In genomic region chr5:37088041-37088440, GRCh38 we compare ENCODE assay signal across 32 cellular contexts.
"Had no signal": no experiment of that assay in that cellular context is flagged by ENCODE, and none has a peak within 500 bp of the region (broad histone marks: within the 10 kb centered on the region; RNA-seq: fewer than 3 reads in every experiment).

No MANE protein-coding gene starts in this region.

- H3K4me1 Mint-ChIP-seq: activated CD4-positive, alpha-beta T cell treated with anti-CD3 and anti-CD28 coated beads for 36 hours; activated CD8-positive, alpha-beta memory T cell treated with anti-CD3 and anti-CD28 coated beads, Interleukin-2, amount 10 ng/mL, durations not matched to agents 7 days and 5 days; activated naive CD4-positive, alpha-beta T cell treated with anti-CD3 and anti-CD28 coated beads, Interleukin-2, amount 50 U/mL, for 24 hours; activated naive CD8-positive, alpha-beta T cell treated with anti-CD3 and anti-CD28 coated beads for 36 hours; activated naive CD8-positive, alpha-beta T cell treated with anti-CD3 and anti-CD28 coated beads, Interleukin-2, amount 50 U/mL, for 24 hours; brain; T-helper 17 cell had no signal

- H3K9me3 Mint-ChIP-seq: activated CD4-positive, alpha-beta memory T cell treated with anti-CD3 and anti-CD28 coated beads for 36 hours; activated naive CD4-positive, alpha-beta T cell treated with anti-CD3 and anti-CD28 coated beads for 36 hours; activated naive CD4-positive, alpha-beta T cell treated with anti-CD3 and anti-CD28 coated beads, Interleukin-2, amount 50 U/mL, for 24 hours; activated naive CD8-positive, alpha-beta T cell treated with anti-CD3 and anti-CD28 coated beads for 36 hours; activated naive CD8-positive, alpha-beta T cell treated with anti-CD3 and anti-CD28 coated beads, Interleukin-2, amount 50 U/mL, for 24 hours had no signal

- H3K27ac Mint-ChIP-seq: activated CD4-positive, alpha-beta memory T cell treated with anti-CD3 and anti-CD28 coated beads for 36 hours; activated CD4-positive, alpha-beta T cell treated with anti-CD3 and anti-CD28 coated beads for 36 hours; activated CD4-positive, alpha-beta T cell treated with anti-CD3 and anti-CD28 coated beads, Interleukin-2, amount 10 ng/mL, durations not matched to agents 24 days and 14 days; activated CD8-positive, alpha-beta memory T cell treated with anti-CD3 and anti-CD28 coated beads, Interleukin-2, amount 10 ng/mL, durations not matched to agents 7 days and 5 days; activated CD8-positive, alpha-beta T cell treated with anti-CD3 and anti-CD28 coated beads, Interleukin-2, amount 10 ng/mL, durations not matched to agents 7 days and 5 days; activated naive CD4-positive, alpha-beta T cell treated with anti-CD3 and anti-CD28 coated beads for 36 hours; activated naive CD4-positive, alpha-beta T cell treated with anti-CD3 and anti-CD28 coated beads, Interleukin-2, amount 50 U/mL, for 24 hours; activated naive CD8-positive, alpha-beta T cell treated with anti-CD3 and anti-CD28 coated beads for 36 hours; activated naive CD8-positive, alpha-beta T cell treated with anti-CD3 and anti-CD28 coated beads, Interleukin-2, amount 50 U/mL, for 24 hours; activated T-helper 1 cell treated with anti-CD3 and anti-CD28 coated beads, Interleukin-12 subunit alpha, Interleukin-12 subunit beta, Interleukin-2, Interleukin-4 antibody, amounts not matched to agents 30 ng/mL and 10 ng/mL and 1 ng/mL, durations not matched to agents 14 hours and 24 hours and 36 hours; activated T-helper 2 cell treated with anti-CD3 and anti-CD28 coated beads, Interferon-gamma antibody, Interleukin-2, Interleukin-4, amounts not matched to agents 10 μg/mL and 5 μg/mL and 100 μg/mL, durations not matched to agents 14 hours and 24 hours and 36 hours; brain; T-helper 17 cell; T-helper 2 cell treated with Interferon-gamma antibody and Interleukin-4, amounts not matched to agents 5 μg/mL and 100 μg/mL, for 36 hours had no signal

- H3K36me3 ChIP-seq: adrenal gland, breast epithelium, cardiac muscle cell, colonic mucosa had no signal

- H3K4me3 Mint-ChIP-seq: activated CD4-positive, alpha-beta memory T cell treated with anti-CD3 and anti-CD28 coated beads for 36 hours; activated CD4-positive, alpha-beta T cell treated with anti-CD3 and anti-CD28 coated beads for 36 hours; activated CD4-positive, alpha-beta T cell treated with anti-CD3 and anti-CD28 coated beads, Interleukin-2, amount 10 ng/mL, durations not matched to agents 24 days and 14 days; activated CD8-positive, alpha-beta memory T cell treated with anti-CD3 and anti-CD28 coated beads, Interleukin-2, amount 10 ng/mL, durations not matched to agents 7 days and 5 days; activated CD8-positive, alpha-beta T cell treated with anti-CD3 and anti-CD28 coated beads, Interleukin-2, amount 10 ng/mL, durations not matched to agents 7 days and 5 days; activated naive CD4-positive, alpha-beta T cell treated with anti-CD3 and anti-CD28 coated beads for 36 hours; activated naive CD4-positive, alpha-beta T cell treated with anti-CD3 and anti-CD28 coated beads, Interleukin-2, amount 50 U/mL, for 24 hours; activated naive CD8-positive, alpha-beta T cell treated with anti-CD3 and anti-CD28 coated beads for 36 hours; activated naive CD8-positive, alpha-beta T cell treated with anti-CD3 and anti-CD28 coated beads, Interleukin-2, amount 50 U/mL, for 24 hours; activated T-helper 1 cell treated with anti-CD3 and anti-CD28 coated beads, Interleukin-12 subunit alpha, Interleukin-12 subunit beta, Interleukin-2, Interleukin-4 antibody, amounts not matched to agents 30 ng/mL and 10 ng/mL and 1 ng/mL, durations not matched to agents 14 hours and 24 hours and 36 hours; brain; T-helper 17 cell; T-helper 2 cell treated with Interferon-gamma antibody and Interleukin-4, amounts not matched to agents 5 μg/mL and 100 μg/mL, for 36 hours had no signal

- H3K4me3 ChIP-seq: adrenal gland, ascending aorta, breast epithelium, cardiac muscle cell, colonic mucosa had no signal

- H3K9me3 ChIP-seq: adrenal gland, ascending aorta, breast epithelium, colonic mucosa had no signal

- FAIRE-seq: frontal cortex had no signal

- H3K27ac ChIP-seq: adrenal gland, ascending aorta, breast epithelium, cardiac muscle cell, colonic mucosa had no signal

- H3K27me3 ChIP-seq: adrenal gland, ascending aorta, breast epithelium, cardiac muscle cell, colonic mucosa had no signal

- DNase-seq: activated CD4-positive, alpha-beta memory T cell treated with anti-CD3 and anti-CD28 coated beads for 36 hours; activated CD4-positive, alpha-beta T cell treated with anti-CD3 and anti-CD28 coated beads for 36 hours; activated CD4-positive, alpha-beta T cell treated with anti-CD3 and anti-CD28 coated beads, Interleukin-2, amount 10 ng/mL, durations not matched to agents 24 days and 14 days; activated CD4-positive, CD25-positive, alpha-beta regulatory T cell; activated CD4-positive, CD25-positive, alpha-beta regulatory T cell treated with anti-CD3 and anti-CD28 coated beads, Interleukin-2, amount 50 U/mL, for 72 hours; activated CD8-positive, alpha-beta memory T cell treated with anti-CD3 and anti-CD28 coated beads, Interleukin-2, amount 10 ng/mL, durations not matched to agents 7 days and 5 days; activated CD8-positive, alpha-beta memory T cell treated with anti-CD3 and anti-CD28 coated beads, Interleukin-2, amount 50 U/mL, for 4 hours; activated CD8-positive, alpha-beta T cell treated with anti-CD3 and anti-CD28 coated beads, Interleukin-2, amount 10 ng/mL, durations not matched to agents 7 days and 5 days; activated effector memory CD4-positive, alpha-beta T cell treated with anti-CD3 and anti-CD28 coated beads, Interleukin-2, amount 50 U/mL, for 16 hours; activated naive CD4-positive, alpha-beta T cell treated with anti-CD3 and anti-CD28 coated beads for 36 hours; activated naive CD8-positive, alpha-beta T cell treated with anti-CD3 and anti-CD28 coated beads for 36 hours; activated naive CD8-positive, alpha-beta T cell treated with anti-CD3 and anti-CD28 coated beads, Interleukin-2, amount 50 U/mL, for 24 hours; activated T-cell treated with anti-CD3 and anti-CD28 coated beads, Interleukin-2, amount 50 U/mL, for 1 hour; activated T-cell treated with anti-CD3 and anti-CD28 coated beads, Interleukin-2, amount 50 U/mL, for 48 hours; adrenal gland; central memory CD4-positive, alpha-beta T cell; cerebellar nuclear complex; colonic mucosa; effector memory CD4-positive, alpha-beta T cell; foreskin fibroblast; head of caudate nucleus; T-helper 17 cell; T1000 had no signal

- H3K4me1 ChIP-seq: adrenal gland, ascending aorta, breast epithelium had no signal

- H3K27me3 Mint-ChIP-seq: activated CD4-positive, alpha-beta memory T cell treated with anti-CD3 and anti-CD28 coated beads for 36 hours; activated CD4-positive, alpha-beta T cell treated with anti-CD3 and anti-CD28 coated beads for 36 hours; activated CD4-positive, alpha-beta T cell treated with anti-CD3 and anti-CD28 coated beads, Interleukin-2, amount 10 ng/mL, durations not matched to agents 24 days and 14 days; activated CD8-positive, alpha-beta memory T cell treated with anti-CD3 and anti-CD28 coated beads, Interleukin-2, amount 10 ng/mL, durations not matched to agents 7 days and 5 days; activated naive CD4-positive, alpha-beta T cell treated with anti-CD3 and anti-CD28 coated beads, Interleukin-2, amount 50 U/mL, for 24 hours; activated naive CD8-positive, alpha-beta T cell treated with anti-CD3 and anti-CD28 coated beads for 36 hours; activated naive CD8-positive, alpha-beta T cell treated with anti-CD3 and anti-CD28 coated beads, Interleukin-2, amount 50 U/mL, for 24 hours; brain; T-helper 17 cell had no signal
